1 cellular context compared by ENCODE assay signal in genomic region chr6:163408352-163408991, GRCh38.
A peak's percentile ranks its signal among the peaks of the same experiment; 100 is the strongest.
TF ChIP-seq lines count a peak whose summit lies in the region.

No MANE protein-coding gene starts in this region.

TF ChIP-seq in HepG2, 621 proteins besides CTCF, POLR2A, EP300 and RAD21 (continued from another document):
- TF ChIP-seq TEAD3 (CRISPR knock-in tag; optimal IDR thresholded peaks at IDR 0.05; ENCODE audit: borderline replicate concordance): peak; percentile 67
- no peak for TF ChIP-seq SNAI1 (CRISPR knock-in tag; IDR thresholded peaks at IDR 0.05; ENCODE audit: borderline replicate concordance)
- no peak for TF ChIP-seq CC2D1A (CRISPR knock-in tag; IDR thresholded peaks at IDR 0.05)
